Comparison of ENCODE assay signal across 1 cellular context in the genomic region with DNA sequence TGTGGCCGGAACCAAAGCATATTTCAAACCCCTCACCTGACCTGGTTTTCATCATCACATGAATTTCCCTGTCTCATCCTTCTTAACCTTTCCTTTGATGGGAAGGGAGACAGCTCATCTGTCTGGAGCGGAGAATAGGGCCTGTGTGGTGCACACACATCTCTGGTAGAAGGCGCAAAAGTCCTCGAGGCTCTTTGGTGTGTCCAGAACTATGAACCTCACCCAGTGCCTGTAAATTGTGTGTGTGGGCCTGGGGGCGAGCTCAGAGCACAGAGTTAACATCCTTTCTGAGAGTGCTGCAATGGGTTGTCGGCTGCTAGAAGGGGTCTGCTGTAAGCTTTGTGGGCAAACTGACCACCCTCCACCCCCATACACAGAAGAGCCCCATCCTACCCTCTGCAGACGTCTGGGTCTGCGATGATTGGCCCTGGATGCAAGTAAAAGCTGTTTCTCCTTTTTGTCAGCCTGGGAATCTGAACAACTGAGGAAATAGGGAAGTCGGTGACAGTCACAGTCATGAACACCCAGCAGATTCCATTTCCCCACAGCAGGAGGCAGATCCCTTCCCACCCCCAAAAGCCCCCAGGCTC.
TF ChIP-seq lines count a peak whose summit lies in the region.

No MANE protein-coding gene starts in this region.

TF ChIP-seq in H1, 55 proteins besides CTCF, POLR2A, EP300 and RAD21:
- TF ChIP-seq POU5F1 (IDR thresholded peaks at IDR 0.05; ENCODE audit: low read depth, low read length) (no peak), RBBP5 (IDR thresholded peaks at IDR 0.05; ENCODE audit: borderline replicate concordance, low read depth, low read length) (no peak), KDM4A (IDR thresholded peaks at IDR 0.05; ENCODE audit: low read depth, low read length, severe bottlenecking) (no peak), YY1 (IDR thresholded peaks at IDR 0.05; ENCODE audit: low read depth, low read length) (no peak), KDM5A (IDR thresholded peaks at IDR 0.05; ENCODE audit: low read length) (no peak), JUN (IDR thresholded peaks at IDR 0.05; ENCODE audit: low read depth, low read length) (no peak), RNF2 (IDR thresholded peaks at IDR 0.05; ENCODE audit: borderline replicate concordance, low read depth, low read length, missing control alignments, poor library complexity, severe bottlenecking) (no peak), POLR2AphosphoS5 (IDR thresholded peaks at IDR 0.05; ENCODE audit: low read depth, low read length) (no peak), FOSL1 (IDR thresholded peaks at IDR 0.05; ENCODE audit: insufficient read depth, low read depth, low read length) (no peak), CBX8 (IDR thresholded peaks at IDR 0.05; ENCODE audit: borderline replicate concordance, low read depth, low read length) (no peak), SP4 (IDR thresholded peaks at IDR 0.05; ENCODE audit: low read length) (no peak), GTF2F1 (IDR thresholded peaks at IDR 0.05; ENCODE audit: borderline replicate concordance, low read depth, low read length) (no peak), RFX5 (IDR thresholded peaks at IDR 0.05; ENCODE audit: borderline replicate concordance, low read depth, low read length) (no peak), SAP30 (IDR thresholded peaks at IDR 0.05; ENCODE audit: insufficient read depth, insufficient replicate concordance, low read length) (no peak), CREB1 (IDR thresholded peaks at IDR 0.05) (no peak), BACH1 (IDR thresholded peaks at IDR 0.05; ENCODE audit: low read length) (no peak), SRF (IDR thresholded peaks at IDR 0.05; ENCODE audit: low read depth, low read length) (no peak)
- TF ChIP-seq, protein P1, sequence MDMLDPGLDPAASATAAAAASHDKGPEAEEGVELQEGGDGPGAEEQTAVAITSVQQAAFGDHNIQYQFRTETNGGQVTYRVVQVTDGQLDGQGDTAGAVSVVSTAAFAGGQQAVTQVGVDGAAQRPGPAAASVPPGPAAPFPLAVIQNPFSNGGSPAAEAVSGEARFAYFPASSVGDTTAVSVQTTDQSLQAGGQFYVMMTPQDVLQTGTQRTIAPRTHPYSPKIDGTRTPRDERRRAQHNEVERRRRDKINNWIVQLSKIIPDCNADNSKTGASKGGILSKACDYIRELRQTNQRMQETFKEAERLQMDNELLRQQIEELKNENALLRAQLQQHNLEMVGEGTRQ (IDR thresholded peaks at IDR 0.05; ENCODE audit: low read length) = no peak
- TF ChIP-seq, protein P2, sequence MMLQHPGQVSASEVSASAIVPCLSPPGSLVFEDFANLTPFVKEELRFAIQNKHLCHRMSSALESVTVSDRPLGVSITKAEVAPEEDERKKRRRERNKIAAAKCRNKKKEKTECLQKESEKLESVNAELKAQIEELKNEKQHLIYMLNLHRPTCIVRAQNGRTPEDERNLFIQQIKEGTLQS (IDR thresholded peaks at IDR 0.05; ENCODE audit: insufficient read depth, low read depth, low read length) = no peak
